In the genomic region with DNA sequence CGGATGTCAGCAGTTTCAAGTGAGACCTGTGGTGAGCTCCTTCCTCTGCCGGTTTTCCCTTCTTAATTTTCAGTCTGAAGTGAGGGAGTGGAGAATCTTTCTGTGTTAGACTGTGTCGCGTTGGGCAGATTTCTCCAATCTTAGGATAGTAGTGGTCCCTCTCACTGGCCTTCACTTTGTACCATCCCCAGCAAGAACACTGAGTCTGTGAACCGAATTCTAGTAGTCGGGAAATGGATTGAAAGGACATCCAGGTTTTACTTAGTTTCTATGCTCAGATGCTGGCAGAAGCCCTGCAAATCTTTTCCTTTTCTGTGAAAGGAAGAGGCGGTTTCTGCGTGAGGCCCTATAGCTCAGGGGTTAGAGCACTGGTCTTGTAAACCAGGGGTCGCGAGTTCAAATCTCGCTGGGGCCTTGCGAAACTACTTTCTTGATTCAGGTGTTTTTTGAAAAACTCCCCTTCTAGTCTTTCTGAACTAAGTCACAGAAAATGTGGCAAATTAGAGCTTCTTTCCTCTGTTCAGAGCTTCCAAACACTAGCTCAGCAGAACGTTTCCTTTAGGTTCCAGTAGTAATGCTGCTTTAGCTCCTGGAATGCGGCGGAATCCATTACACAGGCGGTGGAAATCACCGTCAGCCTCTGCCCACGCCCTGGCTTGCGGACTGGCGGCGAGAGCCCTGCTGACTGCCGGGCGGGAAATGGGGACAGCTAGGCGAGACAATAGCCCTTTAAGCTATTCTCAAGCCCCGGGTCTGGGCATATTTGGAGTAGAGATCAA, we compare ENCODE assay signal across 8 cellular contexts.
DNase-seq lines count a peak whose midpoint lies in the region; ATAC-seq lines count a peak whose summit lies in the region.

No MANE protein-coding gene starts in this region.

- no peaks in the 10 kb centered on the region for H3K27me3 ChIP-seq in layer of hippocampus (ENCODE audit: control insufficient read depth, insufficient read depth, low read length)

- DNase-seq in ELR (ENCODE audit: low read depth) (peak; percentile 82), NCI-H2227 treated with DMSO at 0.1 percent for 48 hours (lab: John Stamatoyannopoulos, UW) (peak; percentile 80)
- peak; percentile 85 for DNase-seq in activated CD4-positive, alpha-beta T cell treated with anti-CD3 and anti-CD28 coated beads for 1 hour
- DNase-seq in stimulated activated CD4-positive, alpha-beta T cell treated with anti-CD3 and anti-CD28 coated beads, Interleukin-1b, Interleukin-23, amount 100 ng/mL, for 1 hour (ENCODE audit: low read depth in 2 of 2) = peak; percentile 76 to 79

- peak overlapping the region; percentile 100 for H3K27ac ChIP-seq in cingulate gyrus (ENCODE audit: low read depth, low read length)
- peak overlapping the region; percentile 100 for H3K27ac ChIP-seq in layer of hippocampus (ENCODE audit: low read depth, low read length)

- ATAC-seq in HG02588 (IDR thresholded peaks at IDR 0.05; ENCODE audit: unreplicated experiment) (peak; percentile 18), HG02840 (IDR thresholded peaks at IDR 0.05; ENCODE audit: low FRiP score, unreplicated experiment) (no peak)
